In the genomic region with DNA sequence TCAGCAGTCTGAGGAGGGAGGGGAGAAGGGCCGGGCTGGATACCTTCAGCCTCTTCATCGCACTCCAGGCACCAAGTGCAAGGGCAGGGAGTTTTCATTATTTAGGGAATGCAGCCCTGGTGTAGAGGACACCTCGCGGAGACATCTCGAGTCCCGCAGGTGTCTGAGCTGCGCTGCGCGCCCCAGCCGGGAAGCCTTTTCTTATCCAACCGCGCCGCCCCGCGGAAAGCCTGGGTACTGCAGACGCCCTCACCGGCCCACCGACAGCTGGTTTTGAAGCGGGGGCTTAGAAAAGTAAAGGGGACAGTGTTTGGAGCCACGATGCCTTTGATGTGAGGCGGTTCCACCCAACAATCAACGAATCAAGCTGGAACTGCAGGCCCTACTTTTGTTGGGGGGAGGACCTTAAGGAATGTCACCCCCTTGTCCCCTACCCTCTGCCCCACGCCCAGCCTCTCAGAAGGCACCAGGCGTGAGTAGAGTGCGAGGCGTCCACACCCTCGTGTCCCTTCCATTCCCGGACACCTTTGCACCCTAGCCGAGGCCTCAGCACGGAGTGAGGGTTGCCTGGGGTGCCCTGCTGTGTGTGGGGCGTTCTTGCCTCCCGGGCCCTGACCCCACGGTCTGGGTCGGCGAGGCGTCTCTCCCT, we compare ENCODE assay signal across 8 cellular contexts. TPM values are rescaled to one million over a fixed set of nuclear protein-coding genes. Genes with fewer than 3 reads are reported as not detected.
DNase-seq lines count a peak whose midpoint lies in the region; ATAC-seq, FAIRE-seq and TF ChIP-seq lines count a peak whose summit lies in the region.

No MANE protein-coding gene starts in this region.

- no peak overlapping the region; a peak in 1 of 22 replicates for H3K9ac ChIP-seq in BLaER1 treated with 17β-estradiol and CSF1 and Interleukin-3, amounts not matched to agents 10 nM and 100 nM
- H3K9ac ChIP-seq in H1 (replicated peaks in 1 of 4; ENCODE audit: extremely low read depth in 1 of 4, low read depth in 3 of 4, low read length in 3 of 4) (no peak overlapping the region), mesendoderm (ENCODE audit: low read length) (peak overlapping the region; percentile 66)

- H2AFZ ChIP-seq in H1 (ENCODE audit: low read length): 0 out of 2 replicates have a peak overlapping the region, but pooled peaks have one; percentile 71

- H2BK120ac ChIP-seq in H1 (replicated peaks; ENCODE audit: low read depth, low read length) (no peak overlapping the region), mesendoderm (ENCODE audit: low read depth, low read length) (no peak overlapping the region)

- H3K4me2 ChIP-seq in BLaER1 treated with 17β-estradiol and CSF1 and Interleukin-3, amounts not matched to agents 10 nM and 100 nM: peak overlapping the region; percentile 2 to 80 (median 57); a peak in 21 of 22 replicates
- H3K4me2 ChIP-seq in H1 (ENCODE audit: insufficient read depth in 1 of 2, low read depth in 2 of 2, low read length in 2 of 2) (peak overlapping the region; percentile 64 to 96), mesendoderm (ENCODE audit: low read length) (peak overlapping the region; percentile 3)

- H3K56ac ChIP-seq in H1 (replicated peaks; ENCODE audit: insufficient read length, low read depth, low read length) (no peak overlapping the region), mesendoderm (ENCODE audit: low read length) (peak overlapping the region; percentile 85)

- H4K8ac ChIP-seq in H1 (ENCODE audit: extremely low read depth, insufficient read depth, low read length): no peak overlapping the region; the same call in 1 of the 2 replicates
- no peak overlapping the region for H4K8ac ChIP-seq in mesendoderm (ENCODE audit: low read depth, low read length)

- H3K23ac ChIP-seq in H1 (ENCODE audit: insufficient read length) (no peak overlapping the region), mesendoderm (ENCODE audit: low read length) (no peak overlapping the region)

- DNase-seq in H4 (ENCODE audit: low spot score) (peak; percentile 29), NCI-H510A (lab: John Stamatoyannopoulos, UW) (peak; percentile 45), H1 (ENCODE audit: low read depth in 1 of 2, low spot score in 2 of 2) (peak in 1 of 2 experiments; percentile 100), mesendoderm (peak; percentile 74)
- peak; percentile 54 to 57 for DNase-seq in activated CD8-positive, alpha-beta memory T cell treated with anti-CD3 and anti-CD28 coated beads for 4 hours (ENCODE audit: low read depth in 2 of 2)
- peak; percentile 47 to 69 for DNase-seq in stimulated activated CD8-positive, alpha-beta memory T cell treated with anti-CD3 and anti-CD28 coated beads, Interleukin-4, amount 100 ng/mL, for 1 hour (ENCODE audit: low read depth in 2 of 2, low spot score in 1 of 2)

- 5% methylated on average over 36 of the region's 36 CpGs; no CpG with 5 or more reads in 1 of the 2 experiments for WGBS in H1 (ENCODE audit: extremely low coverage in 1 of 2, insufficient coverage in 1 of 2, insufficient read length in 1 of 2, insufficient replicate concordance in 2 of 2, low coverage in 1 of 2, low lambda C conversion rate in 2 of 2, missing lambda C conversion rate in 1 of 2), 2 experiments
- no CpG with 5 or more reads among the region's 36 CpGs for WGBS in mesendoderm (ENCODE audit: extremely low coverage, insufficient coverage, low lambda C conversion rate)

- H3K4ac ChIP-seq in H1 (replicated peaks; ENCODE audit: insufficient read length, low read depth, low read length): no peak overlapping the region
- H3K4ac ChIP-seq in mesendoderm (ENCODE audit: low read depth, low read length): no peak overlapping the region

- peaks cover 30 to 53% (median 36%) of the 10 kb centered on the region in 10 experiments for H3K4me1 ChIP-seq in BLaER1 treated with 17β-estradiol and CSF1 and Interleukin-3, amounts not matched to agents 10 nM and 100 nM
- H3K4me1 ChIP-seq in H1 (replicated peaks in 1 of 4; ENCODE audit: control insufficient read depth in 3 of 4, insufficient read depth in 4 of 4, low read length in 3 of 4) (peaks cover 6 to 33% (median 10%) of the 10 kb centered on the region in 4 experiments; a peak in 6 of 7 replicates), mesendoderm (ENCODE audit: control insufficient read depth, low read depth, low read length) (no peaks in the 10 kb centered on the region)

- FAIRE-seq in H1 (lab: Jason Lieb, UNC): peak; percentile 55

- H3K9me3 ChIP-seq in BLaER1 treated with 17β-estradiol and CSF1 and Interleukin-3, amounts not matched to agents 10 nM and 100 nM (replicated peaks in 1 of 11): peaks cover 0 to 33% (median 19%) of the 10 kb centered on the region in 11 experiments; a peak in 18 of 22 replicates
- H3K9me3 ChIP-seq in H1 (ENCODE audit: insufficient read depth in 2 of 2, low read depth in 1 of 2, low read length in 1 of 2): no peaks in the 10 kb centered on the region

- no peak for TF ChIP-seq POLR2A in H1 (IDR thresholded peaks at IDR 0.05; ENCODE audit: control extremely low read depth in 1 of 2, low read depth in 2 of 2, low read length in 2 of 2)

- H2AK5ac ChIP-seq in H1 (ENCODE audit: low read depth, low read length) (no peak overlapping the region), mesendoderm (ENCODE audit: low read length) (no peak overlapping the region)

- peak; percentile 88 to 96 (median 95) for TF ChIP-seq CTCF in H1 (IDR thresholded peaks at IDR 0.05; ENCODE audit: control extremely low read depth in 1 of 3, insufficient read depth in 1 of 3, low read depth in 1 of 3, low read length in 3 of 3)

- H2BK12ac ChIP-seq in H1 (ENCODE audit: low read depth, low read length): peak overlapping the region; percentile 87; the same call in 1 of the 2 replicates

- H3K18ac ChIP-seq in H1 (ENCODE audit: extremely low read depth, low read length) (no peak overlapping the region), mesendoderm (ENCODE audit: low read length) (no peak overlapping the region)

- H2BK5ac ChIP-seq in H1 (ENCODE audit: low read depth, low read length) (no peak overlapping the region; the same call in 1 of the 2 replicates), mesendoderm (ENCODE audit: low read length) (no peak overlapping the region)

- no peak overlapping the region for H4K91ac ChIP-seq in H1 (replicated peaks; ENCODE audit: insufficient read length, low read length)

- no peaks in the 10 kb centered on the region for H3K79me2 ChIP-seq in H1 (ENCODE audit: control insufficient read depth in 1 of 2, insufficient read depth in 2 of 2, low read length in 2 of 2)
- H3K79me2 ChIP-seq in mesendoderm (ENCODE audit: control insufficient read depth, insufficient read depth, low read length): no peaks in the 10 kb centered on the region

- H3K27ac ChIP-seq in BLaER1 treated with 17β-estradiol and CSF1 and Interleukin-3, amounts not matched to agents 10 nM and 100 nM: no peak overlapping the region
- H3K27ac ChIP-seq in H1 (ENCODE audit: low read depth, low read length): no peak overlapping the region
- H3K27ac ChIP-seq in mesendoderm (ENCODE audit: low read depth, low read length): no peak overlapping the region

- no peak for ATAC-seq in GM18520 (IDR thresholded peaks at IDR 0.05; ENCODE audit: unreplicated experiment)

- CTCF ChIA-PET in H1 (lab: Charles Lee; ENCODE audit: partially characterized antibody): interaction anchor here (0.6 to 7.1 kb wide), 46 partner anchors 9 to 685 kb away, joined by 3 to 90 read pairs (median 5); no protein-coding TSS in a partner anchor

- H3K27me3 ChIP-seq in BLaER1 treated with 17β-estradiol and CSF1 and Interleukin-3, amounts not matched to agents 10 nM and 100 nM: peaks cover 58 to 65% (median 63%) of the 10 kb centered on the region in 11 experiments
- peaks cover 47 to 68% (median 59%) of the 10 kb centered on the region in 4 experiments for H3K27me3 ChIP-seq in H1 (replicated peaks in 1 of 4; ENCODE audit: control insufficient read depth in 3 of 4, extremely low read depth in 1 of 4, insufficient read depth in 3 of 4, low read length in 3 of 4)
- H3K27me3 ChIP-seq in mesendoderm (ENCODE audit: insufficient read depth, low read length, poor library complexity): peaks cover 36% of the 10 kb centered on the region

- H4K20me1 ChIP-seq in BLaER1 treated with 17β-estradiol and CSF1 and Interleukin-3, amounts not matched to agents 10 nM and 100 nM: peaks cover 0 to 51% (median 27%) of the 10 kb centered on the region in 11 experiments; a peak in 16 of 22 replicates
- H4K20me1 ChIP-seq in H1 (replicated peaks in 1 of 2; ENCODE audit: control insufficient read depth in 1 of 2, insufficient read depth in 2 of 2, low read length in 2 of 2): peaks cover 11 to 18% of the 10 kb centered on the region in 2 experiments

- peak overlapping the region in 9 of 10 experiments; percentile 9 to 48 (median 34); a peak in 8 of 20 replicates for H3K4me3 ChIP-seq in BLaER1 treated with 17β-estradiol and CSF1 and Interleukin-3, amounts not matched to agents 10 nM and 100 nM
- peak overlapping the region; percentile 28 to 69 (median 48) for H3K4me3 ChIP-seq in H1 (ENCODE audit: extremely low read depth in 1 of 4, insufficient read depth in 2 of 4, low read depth in 3 of 4, low read length in 4 of 4)
- H3K4me3 ChIP-seq in mesendoderm (ENCODE audit: low read length): no peak overlapping the region

- H3K36me3 ChIP-seq in BLaER1 treated with 17β-estradiol and CSF1 and Interleukin-3, amounts not matched to agents 10 nM and 100 nM: no peaks in the 10 kb centered on the region
- H3K36me3 ChIP-seq in H1 (ENCODE audit: control insufficient read depth in 2 of 4, insufficient read depth in 4 of 4, low read length in 3 of 4) (peaks cover 0 to 4% (median 0%) of the 10 kb centered on the region in 4 experiments; a peak in 1 of 8 replicates), mesendoderm (ENCODE audit: control insufficient read depth, insufficient read depth, low read length) (no peaks in the 10 kb centered on the region)

- POLR2A ChIA-PET in H1 (lab: Charles Lee; ENCODE audit: partially characterized antibody): interaction anchor here (0.7 to 1.3 kb wide), 4 partner anchors 48 to 202 kb away, joined by 3 to 4 read pairs (median 3); partner anchors contain the start of gene XRN2

- TF ChIP-seq RAD21 in H1 (IDR thresholded peaks at IDR 0.05 in 1 of 2, conservative IDR thresholded peaks at IDR 0.05 in 1 of 2; ENCODE audit: low read depth in 2 of 2, low read length in 2 of 2): peak; percentile 100

- H2BK15ac ChIP-seq in H1 (ENCODE audit: low read length) (peak overlapping the region; percentile 92; the same call in 1 of the 2 replicates), mesendoderm (replicated peaks; ENCODE audit: low read depth) (no peak overlapping the region)

- no peak overlapping the region for H4K5ac ChIP-seq in H1 (ENCODE audit: insufficient read length, low read depth, low read length)
- no peak overlapping the region for H4K5ac ChIP-seq in mesendoderm (ENCODE audit: low read length)

- no peak overlapping the region for H2BK20ac ChIP-seq in H1 (ENCODE audit: low read length)

- no peaks in the 10 kb centered on the region for H3K79me1 ChIP-seq in H1 (ENCODE audit: low read depth, low read length)
- no peaks in the 10 kb centered on the region for H3K79me1 ChIP-seq in mesendoderm (ENCODE audit: low read length)

- H3K14ac ChIP-seq in H1 (ENCODE audit: insufficient read length): no peak overlapping the region

- H3K23me2 ChIP-seq in H1 (ENCODE audit: low read depth, low read length): peaks cover 6% of the 10 kb centered on the region; the same call in 1 of the 2 replicates

- no peak for TF ChIP-seq EP300 in H1 (IDR thresholded peaks at IDR 0.05; ENCODE audit: borderline replicate concordance in 1 of 2, low read depth in 2 of 2, low read length in 2 of 2)

RNA-seq across cellular contexts. Expression of gene NKX2-2, which starts 8.6 kb away (rescaled TPM):
- total RNA-seq in H4 (2014; rRNA removed; shearing (Covaris generic)): 0.56 and 1.2 TPM in 2 replicates
- not detected in 2 replicates for total RNA-seq in H1 (2021; fragmentation: NEBNext Ultra II Directional; extraction: Animal tissue kit (Norgen Biotek cat#: 25700))
- not detected in 2 replicates for polyA plus RNA-seq in H1 (2011; rRNA removed)
- polyA plus RNA-seq in H1 (2011; cell fraction: cytosol; rRNA removed): not detected
- polyA plus RNA-seq in H1 (2011; cell fraction: nucleus; rRNA removed): not detected
- polyA plus RNA-seq in H1 (2012, experiment 1 of 2): not detected in 4 replicates
- not detected for polyA plus RNA-seq in H1 (2012, experiment 2 of 2)
- 0.06 TPM for polyA plus RNA-seq in H1 (2013, experiment 1 of 2)
- not detected for polyA plus RNA-seq in H1 (2013, experiment 2 of 2)
- polyA minus RNA-seq in H1 (2011; rRNA and poly(A)+ RNA removed): not detected in 2 replicates
- polyA minus RNA-seq in H1 (2011; cell fraction: cytosol; rRNA and poly(A)+ RNA removed): not detected
- not detected for polyA minus RNA-seq in H1 (2011; cell fraction: nucleus; rRNA and poly(A)+ RNA removed)
- 0.03 TPM for polyA plus RNA-seq in mesendoderm (2013, experiment 1 of 2)
- 0.03 TPM for polyA plus RNA-seq in mesendoderm (2013, experiment 2 of 2)

Comparison
In these comparisons a context has a peak if more than half of its experiments do, and no peak if none do; other contexts are left out.
1. H3K4me2 ChIP-seq: peak in every context shown above with its lines; median percentile 80 in H1; 57 in BLaER1 treated with 17β-estradiol and CSF1 and Interleukin-3, amounts not matched to agents 10 nM and 100 nM; 3 in mesendoderm.